ENCODE assay signal across 16 cellular contexts in the genomic region with DNA sequence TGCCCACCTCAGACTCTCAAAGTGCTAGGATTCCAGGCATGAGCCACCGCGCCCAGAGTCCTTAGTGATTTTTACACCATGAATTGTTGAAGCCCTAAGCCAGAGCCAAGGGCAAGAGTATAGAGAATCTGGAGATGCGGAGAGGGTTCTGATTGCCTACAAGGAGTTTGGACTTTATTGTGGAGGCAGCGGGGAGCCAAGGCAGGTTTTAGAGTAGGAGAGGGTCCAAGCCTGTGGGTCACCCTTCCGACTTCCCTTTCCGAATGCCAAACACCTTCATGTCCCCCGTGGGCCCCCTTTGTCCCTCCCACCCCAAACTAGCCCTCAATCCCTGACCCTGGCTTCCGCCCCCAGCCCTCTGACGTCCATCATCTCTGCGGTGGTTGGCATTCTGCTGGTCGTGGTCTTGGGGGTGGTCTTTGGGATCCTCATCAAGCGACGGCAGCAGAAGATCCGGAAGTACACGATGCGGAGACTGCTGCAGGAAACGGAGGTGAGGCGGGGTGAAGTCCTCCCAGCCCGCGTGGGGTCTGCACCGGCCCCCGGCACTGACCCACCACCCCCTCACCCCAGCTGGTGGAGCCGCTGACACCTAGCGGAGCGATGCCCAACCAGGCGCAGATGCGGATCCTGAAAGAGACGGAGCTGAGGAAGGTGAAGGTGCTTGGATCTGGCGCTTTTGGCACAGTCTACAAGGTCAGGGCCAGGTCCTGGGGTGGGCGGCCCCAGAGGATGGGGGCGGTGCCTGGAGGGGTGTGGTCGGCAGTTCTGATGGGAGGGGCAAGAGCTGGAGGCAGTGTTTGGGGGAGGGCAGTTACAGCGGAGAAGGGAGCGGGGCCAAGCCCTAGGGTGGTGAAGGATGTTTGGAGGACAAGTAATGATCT. TPM values are rescaled to one million over a fixed set of nuclear protein-coding genes. Genes with fewer than 3 reads are reported as not detected.
DNase-seq lines count a peak whose midpoint lies in the region; ATAC-seq and TF ChIP-seq lines count a peak whose summit lies in the region.
"Had no signal": no experiment of that assay in that cellular context is flagged by ENCODE, and none has a peak within 500 bp of the region (broad histone marks: within the 10 kb centered on the region; RNA-seq: fewer than 3 reads in every experiment).

No MANE protein-coding gene starts in this region.

- peak; percentile 23 for ATAC-seq in left ventricle myocardium superior
- ATAC-seq in Right ventricle myocardium inferior = no peak
- 0 out of 2 replicates have a peak, but pooled peaks have one; percentile 13 for ATAC-seq in PC-3
- no peak for ATAC-seq in HG02678 (IDR thresholded peaks at IDR 0.05; ENCODE audit: unreplicated experiment)
- no peak for ATAC-seq in HG03354 (IDR thresholded peaks at IDR 0.05; ENCODE audit: poor library complexity, severe bottlenecking, unreplicated experiment)

- no peak overlapping the region for H3K9ac ChIP-seq in PC-3 (ENCODE audit: low read length)
- H3K9ac ChIP-seq in neural progenitor cell = no peak overlapping the region
- H3K9ac ChIP-seq: KMS-11 had no signal

- H3F3A ChIP-seq in PC-3 (ENCODE audit: low read length, unreplicated experiment) = no peaks in the 10 kb centered on the region
- H3F3A ChIP-seq in neural progenitor cell (ENCODE audit: low read depth) = peaks cover 3% of the 10 kb centered on the region

- no TSS peak for BruUV-seq in PC-3 (replicated peaks; lab: Mats Ljungman, UMichigan)

- H3K4me2 ChIP-seq in PC-3 (ENCODE audit: low read length) (no peak overlapping the region), neural progenitor cell (no peak overlapping the region)
- H3K4me2 ChIP-seq: KMS-11 had no signal

- H2AFZ ChIP-seq in PC-3 (ENCODE audit: low read length) (no peak overlapping the region), neural progenitor cell (replicated peaks) (no peak overlapping the region)

- TF ChIP-seq CTCF in PC-3 (conservative IDR thresholded peaks at IDR 0.05; ENCODE audit: low read depth, low read length) = no peak
- no peak for TF ChIP-seq CTCF in neural progenitor cell (IDR thresholded peaks at IDR 0.05)

- H3K79me2 ChIP-seq in PC-3 (ENCODE audit: low read length) = no peaks in the 10 kb centered on the region
- no peaks in the 10 kb centered on the region for H3K79me2 ChIP-seq in neural progenitor cell (ENCODE audit: low read depth)

- no peaks in the 10 kb centered on the region for H3K9me3 Mint-ChIP-seq in neural progenitor cell
- H3K9me3 Mint-ChIP-seq: T-cell had no signal

- POLR2A ChIA-PET in PC-3 (lab: Charles Lee; ENCODE audit: unreplicated experiment) = no interaction called here

- DNase-seq in left ventricle myocardium superior (no peak), Right ventricle myocardium inferior (ENCODE audit: missing footprints) (no peak), PC-3 (no peak), iPS-NIHi11 (ENCODE audit: low spot score) (peak; percentile 82), middle frontal gyrus (ENCODE audit: extremely low spot score, low spot score) (no peak), neural progenitor cell (ENCODE audit: low spot score) (no peak)
- DNase-seq: C1 segment of cervical spinal cord; NCI-H2107; stimulated activated naive CD4-positive, alpha-beta T cell; T-cell had no signal

- H3K4me3 Mint-ChIP-seq in neural progenitor cell = no peak overlapping the region
- H3K4me3 Mint-ChIP-seq: T-cell had no signal

- no peak overlapping the region for H3K27ac Mint-ChIP-seq in neural progenitor cell
- H3K27ac Mint-ChIP-seq: T-cell had no signal

- H3K4me1 ChIP-seq in PC-3 (ENCODE audit: insufficient read depth, low read length) (no peaks in the 10 kb centered on the region), neural progenitor cell (no peaks in the 10 kb centered on the region)

- H3K27me3 Mint-ChIP-seq in neural progenitor cell (ENCODE audit: insufficient read depth, low read depth) = peaks cover 5% of the 10 kb centered on the region
- H3K27me3 Mint-ChIP-seq: T-cell had no signal

- H3K27me3 ChIP-seq in PC-3 (ENCODE audit: low read length) (no peaks in the 10 kb centered on the region), neural progenitor cell (no peaks in the 10 kb centered on the region)

- H3K36me3 ChIP-seq in PC-3 (ENCODE audit: low read depth, low read length) (no peaks in the 10 kb centered on the region), neural progenitor cell (no peaks in the 10 kb centered on the region)

- H3K9me3 ChIP-seq in PC-3 (ENCODE audit: low read length) (no peaks in the 10 kb centered on the region), neural progenitor cell (ENCODE audit: low read depth) (no peaks in the 10 kb centered on the region)

- no peaks in the 10 kb centered on the region for H3K4me1 Mint-ChIP-seq in neural progenitor cell

- CTCF ChIA-PET in PC-3 (lab: Charles Lee) = no interaction called here

- H3K27ac ChIP-seq in PC-3 (ENCODE audit: low read length) = no peak overlapping the region
- H3K27ac ChIP-seq in neural progenitor cell = no peak overlapping the region
- H3K27ac ChIP-seq: KMS-11 had no signal

- no peak overlapping the region for H3K4me3 ChIP-seq in PC-3 (ENCODE audit: low read length)
- H3K4me3 ChIP-seq in neural progenitor cell = no peak overlapping the region

- intact Hi-C loops in left ventricle myocardium superior (cut with micrococcal nuclease) = no loop called here
- intact Hi-C loops in Right ventricle myocardium inferior (cut with DNase I) = no loop called here
- intact Hi-C loops in PC-3 (cut with micrococcal nuclease) = no loop called here

- H3K36me3 Mint-ChIP-seq in neural progenitor cell = peaks cover 26% of the 10 kb centered on the region

- H4K20me1 ChIP-seq in PC-3 (ENCODE audit: low read length) (no peaks in the 10 kb centered on the region), neural progenitor cell (ENCODE audit: low read depth) (peaks cover 10% of the 10 kb centered on the region)

- no peaks in the 10 kb centered on the region for H3K9me2 ChIP-seq in PC-3 (replicated peaks; ENCODE audit: low read length)

RNA-seq across cellular contexts. Expression of a gene that starts 7.1 kb away (rescaled TPM):
- total RNA-seq in left ventricle myocardium superior (49.3 TPM), Right ventricle myocardium inferior (49.4 TPM), PC-3 (2014; rRNA removed) (52.0 and 57.8 TPM in 2 replicates), neural progenitor cell (ENCODE audit: low replicate concordance) (20.1 and 27.6 TPM in 2 replicates)

RNA-seq across cellular contexts. Expression of a gene that starts 14.5 kb away (rescaled TPM):
- total RNA-seq in left ventricle myocardium superior (5.1 TPM), Right ventricle myocardium inferior (2.4 TPM), PC-3 (2014; rRNA removed) (21.2 and 31.3 TPM in 2 replicates), neural progenitor cell (ENCODE audit: low replicate concordance) (6.0 and 8.0 TPM in 2 replicates)
- total RNA-seq: chondrocyte, mononuclear cell, posterior vena cava had no signal

RNA-seq across cellular contexts. Expression of a gene that starts 23.3 kb away (rescaled TPM):
- total RNA-seq in left ventricle myocardium superior (75.8 TPM), Right ventricle myocardium inferior (68.7 TPM), PC-3 (2014; rRNA removed) (36.2 and 57.1 TPM in 2 replicates), neural progenitor cell (ENCODE audit: low replicate concordance) (75.2 and 116 TPM in 2 replicates)

RNA-seq across cellular contexts. Expression of a gene that starts 35.4 kb away (rescaled TPM):
- total RNA-seq in left ventricle myocardium superior (7.3 TPM), Right ventricle myocardium inferior (10.4 TPM), PC-3 (2014; rRNA removed) (5.9 and 10.3 TPM in 2 replicates), neural progenitor cell (ENCODE audit: low replicate concordance) (6.6 and 26.1 TPM in 2 replicates)

RNA-seq across cellular contexts. Expression of a gene that starts 55.0 kb away (rescaled TPM):
- total RNA-seq in left ventricle myocardium superior (5.8 TPM), Right ventricle myocardium inferior (5.1 TPM), PC-3 (2014; rRNA removed) (1.2 and 1.4 TPM in 2 replicates), neural progenitor cell (ENCODE audit: low replicate concordance) (0.28 TPM in 1 of 2 replicates, not detected in the other)
- total RNA-seq: mononuclear cell had no signal

Comparison
In these comparisons a context has a peak if more than half of its experiments do, and no peak if none do; other contexts are left out.
1. ATAC-seq: peak in left ventricle myocardium superior (single experiment) and PC-3 (single experiment); none in Right ventricle myocardium inferior (single experiment), HG02678 (single experiment) and HG03354 (single experiment).